In the genomic region with DNA sequence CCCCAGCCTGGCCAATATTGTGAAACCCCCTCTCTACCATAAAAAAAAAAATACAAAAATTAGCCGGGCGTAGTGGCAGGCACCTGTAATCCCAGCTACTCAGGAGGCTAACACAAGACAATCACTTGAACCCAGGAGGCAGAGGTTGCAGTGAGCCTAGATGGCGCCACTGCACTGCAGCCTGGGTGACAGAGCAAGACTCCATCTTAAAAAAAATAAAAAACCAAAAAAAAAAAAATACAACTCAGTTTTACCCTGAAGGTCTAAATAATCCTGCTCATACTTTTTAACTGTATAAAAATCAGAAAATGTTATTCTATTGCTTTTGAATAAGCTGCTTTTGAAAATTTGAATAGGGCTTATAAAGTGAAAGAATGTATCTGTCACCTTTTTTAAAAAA, we compare ENCODE assay signal across 15 cellular contexts. TPM values are rescaled to one million over a fixed set of nuclear protein-coding genes. Genes with fewer than 3 reads are reported as not detected.
DNase-seq lines count a peak whose midpoint lies in the region; TF ChIP-seq lines count a peak whose summit lies in the region.
"Not testable (repeated sequence)": the region's sequence is repeated elsewhere in the genome, so short reads cannot be mapped to it uniquely, and the experiment has no call there.
"Had no signal": no experiment of that assay in that cellular context is flagged by ENCODE, and none has a peak within 500 bp of the region (broad histone marks: within the 10 kb centered on the region; RNA-seq: fewer than 3 reads in every experiment).

No MANE protein-coding gene starts in this region.

- H3K4me1 Mint-ChIP-seq in activated CD4-positive, alpha-beta T cell treated with anti-CD3 and anti-CD28 coated beads, Interleukin-2, amount 10 ng/mL, durations not matched to agents 24 days and 14 days, result not testable (repeated sequence)

- not testable (repeated sequence) for H3K9me2 ChIP-seq in OCI-LY7 (ENCODE audit: insufficient read depth, low read length)

- not testable (repeated sequence) for H3K36me3 ChIP-seq in OCI-LY7 (ENCODE audit: insufficient read depth, low read length); kidney epithelial cell (ENCODE audit: control insufficient read depth, insufficient read depth, low read length)

- TF ChIP-seq RAD21 in Ishikawa (IDR thresholded peaks at IDR 0.05; ENCODE audit: low read depth), result peak; percentile 32; the same call in 1 of the 2 replicates

- not testable (repeated sequence) for H3K27ac Mint-ChIP-seq in activated CD4-positive, alpha-beta T cell treated with anti-CD3 and anti-CD28 coated beads, Interleukin-2, amount 10 ng/mL, durations not matched to agents 24 days and 14 days

- H3K4me1 ChIP-seq in OCI-LY7 (ENCODE audit: insufficient read depth, low read length, poor library complexity, severe bottlenecking), result not testable (repeated sequence)

- H3K27me3 ChIP-seq in kidney epithelial cell (ENCODE audit: control insufficient read depth, insufficient read depth, low read length), result not testable (repeated sequence)

- BruUV-seq in OCI-LY7 (replicated peaks; lab: Mats Ljungman, UMichigan), result not testable (repeated sequence)

- CTCF ChIA-PET in OCI-LY7 (lab: Charles Lee; ENCODE audit: unreplicated experiment), result not testable (repeated sequence)

- POLR2A ChIA-PET in OCI-LY7 (lab: Charles Lee), result interaction anchor here (0.6 to 0.7 kb wide), 2 partner anchors 199 to 204 kb away, joined by 3 to 4 read pairs; no protein-coding TSS in a partner anchor

- not testable (repeated sequence) for TF ChIP-seq EP300 in Ishikawa (IDR thresholded peaks at IDR 0.05; ENCODE audit: borderline replicate concordance)

- intact Hi-C loops in OCI-LY7 (cut with micrococcal nuclease; ENCODE audit: unreplicated experiment); activated CD4-positive, alpha-beta T cell treated with anti-CD3 and anti-CD28 coated beads, Interleukin-2, amount 10 ng/mL, durations not matched to agents 24 days and 14 days (cut with micrococcal nuclease): not testable (repeated sequence)

- H2AFZ ChIP-seq in OCI-LY7 (ENCODE audit: low read length), result not testable (repeated sequence)

- H3K27ac ChIP-seq in OCI-LY7 (ENCODE audit: low read depth, low read length, poor library complexity, severe bottlenecking), result not testable (repeated sequence)

- not testable (repeated sequence) for H3K9me3 ChIP-seq in OCI-LY7 (ENCODE audit: low read length)

- TF ChIP-seq CTCF in AG10803 (conservative IDR thresholded peaks at IDR 0.05; ENCODE audit: low read length) (peak; percentile 21; the same call in 1 of the 2 replicates), GM12872 (IDR thresholded peaks at IDR 0.05; ENCODE audit: insufficient read depth, low read depth, low read length) (peak; percentile 23; the same call in 1 of the 3 replicates), OCI-LY7 (conservative IDR thresholded peaks at IDR 0.05; ENCODE audit: low read length) (peak; percentile 68), choroid plexus epithelial cell (conservative IDR thresholded peaks at IDR 0.05; ENCODE audit: low read depth, low read length) (peak; percentile 35), kidney epithelial cell (IDR thresholded peaks at IDR 0.05; ENCODE audit: insufficient read depth, low read length, poor library complexity, severe bottlenecking) (peak; percentile 26)

- H3K9me3 Mint-ChIP-seq in activated CD4-positive, alpha-beta T cell treated with anti-CD3 and anti-CD28 coated beads, Interleukin-2, amount 10 ng/mL, durations not matched to agents 24 days and 14 days, result not testable (repeated sequence)

- H4K20me1 ChIP-seq in OCI-LY7 (ENCODE audit: insufficient read depth, low read length), result not testable (repeated sequence)

- not testable (repeated sequence) for H3K4me3 ChIP-seq in AG10803 (ENCODE audit: low read length); OCI-LY7 (ENCODE audit: low read depth, low read length, poor library complexity, severe bottlenecking); choroid plexus epithelial cell (ENCODE audit: low read depth, low read length); kidney epithelial cell (ENCODE audit: low read depth, low read length)

- H3K79me2 ChIP-seq in OCI-LY7 (ENCODE audit: insufficient read depth, low read depth, low read length), result not testable (repeated sequence)

- not testable (repeated sequence) for H3K4me2 ChIP-seq in OCI-LY7 (ENCODE audit: low read length)

- H3K36me3 Mint-ChIP-seq in activated CD4-positive, alpha-beta T cell treated with anti-CD3 and anti-CD28 coated beads, Interleukin-2, amount 10 ng/mL, durations not matched to agents 24 days and 14 days (ENCODE audit: low read depth), result not testable (repeated sequence)

- not testable (repeated sequence) for H3K4me3 Mint-ChIP-seq in activated CD4-positive, alpha-beta T cell treated with anti-CD3 and anti-CD28 coated beads, Interleukin-2, amount 10 ng/mL, durations not matched to agents 24 days and 14 days

- H3K27me3 Mint-ChIP-seq in activated CD4-positive, alpha-beta T cell treated with anti-CD3 and anti-CD28 coated beads, Interleukin-2, amount 10 ng/mL, durations not matched to agents 24 days and 14 days, result not testable (repeated sequence)

- DNase-seq in AG10803 (ENCODE audit: low read depth); OCI-LY7 (ENCODE audit: low spot score); choroid plexus epithelial cell (ENCODE audit: low read depth); kidney epithelial cell (ENCODE audit: low read depth): not testable (repeated sequence)
- DNase-seq in activated CD4-positive, alpha-beta T cell treated with anti-CD3 and anti-CD28 coated beads, Interleukin-2, amount 10 ng/mL, durations not matched to agents 24 days and 14 days, result peak; percentile 51
- DNase-seq in stimulated activated CD4-positive, alpha-beta T cell treated with anti-CD3 and anti-CD28 coated beads, Interleukin-1b, Interleukin-23, amount 100 ng/mL, for 48 hours, result peak; percentile 1

RNA-seq across cellular contexts. Expression of gene CXorf66, which starts 0.8 kb away (rescaled TPM):
- total RNA-seq in OCI-LY7 (2014; rRNA removed; shearing (Covaris generic)), result not detected in 2 replicates
- not detected in 2 replicates for total RNA-seq in OCI-LY7 (2022)
- total RNA-seq in activated CD4-positive, alpha-beta T cell treated with anti-CD3 and anti-CD28 coated beads, Interleukin-2, amount 10 ng/mL, durations not matched to agents 24 days and 14 days, result not detected in 2 replicates
- total RNA-seq in kidney epithelial cell, result not detected in 2 replicates
- total RNA-seq: aorta, Caco-2, dermis microvascular lymphatic vessel endothelial cell, lower leg skin, mesothelial cell of epicardium, occipital lobe, SJSA1 had no signal

RNA-seq across cellular contexts. Expression of gene ATP11C, which starts 33.3 kb away (rescaled TPM):
- total RNA-seq in OCI-LY7 (2014; rRNA removed; shearing (Covaris generic)), result 20.6 and 20.9 TPM in 2 replicates
- total RNA-seq in OCI-LY7 (2022) (25.2 and 25.7 TPM in 2 replicates), kidney epithelial cell (23.1 and 32.4 TPM in 2 replicates)
- 20.0 and 21.8 TPM in 2 replicates for total RNA-seq in activated CD4-positive, alpha-beta T cell treated with anti-CD3 and anti-CD28 coated beads, Interleukin-2, amount 10 ng/mL, durations not matched to agents 24 days and 14 days
